ENCODE assay signal across 8 cellular contexts in genomic region chr9:79571309-79572031, GRCh38. TPM values are rescaled to one million over a fixed set of nuclear protein-coding genes. Genes with fewer than 3 reads are reported as not detected.
A peak's percentile ranks its signal among the peaks of the same experiment; 100 is the strongest.
DNase-seq lines count a peak whose midpoint lies in the region; ATAC-seq and TF ChIP-seq lines count a peak whose summit lies in the region.

Gene TLE4, plus strand, starts transcription at chr9:79571965. Its CDS starts 826 bp downstream, at chr9:79572791.

- intact Hi-C loops in spleen (cut with DNase I; ENCODE audit: low total_unique reads): loop anchor here (10.0 kb wide), 2 partner anchors 53 to 113 kb away; no protein-coding TSS in a partner anchor

- DNase-seq in AG09309 (ENCODE audit: low read depth): peak; percentile 100
- peak; percentile 99 for DNase-seq in NCI-H345 treated with DMSO at 0.1 percent for 48 hours (lab: John Stamatoyannopoulos, UW; ENCODE audit: unreplicated experiment)
- DNase-seq in activated CD4-positive, CD25-positive, alpha-beta regulatory T cell treated with anti-CD3 and anti-CD28 coated beads, Interleukin-2, amount 50 U/mL, for 72 hours: peak; percentile 97
- DNase-seq in cerebellar nuclear complex (lab: John Stamatoyannopoulos, UW): peak; percentile 100
- DNase-seq in iris pigment epithelial cell (ENCODE audit: low read depth): peak; percentile 100
- DNase-seq in spleen: peak; percentile 100

- no peaks in the 10 kb centered on the region for H3K9me3 ChIP-seq in spleen

- 0 to 1% (median 1%) methylated on average over 32 to 48 of the region's 48 CpGs for WGBS in spleen, 5 donors

- H3K4me3 ChIP-seq in AG09309 (ENCODE audit: control insufficient read depth, low read depth, low read length) (peak within 1 kb of the TSS; percentile 75), spleen (peak within 1 kb of the TSS; percentile 80 to 96 (median 86))

- ATAC-seq in GM19025 (IDR thresholded peaks at IDR 0.05; ENCODE audit: low read depth, unreplicated experiment) (peak; percentile 82), HG03342 (IDR thresholded peaks at IDR 0.05; ENCODE audit: unreplicated experiment) (peak; percentile 77)

- H3K27ac ChIP-seq in spleen: peak within 1 kb of the TSS; percentile 90 to 99 (median 98)

- H3K36me3 ChIP-seq in spleen: no peaks in the 10 kb centered on the region

- H3K4me1 ChIP-seq in spleen: peaks cover 12 to 64% (median 46%) of the 10 kb centered on the region in 6 donors

- TF ChIP-seq CTCF in AG09309 (IDR thresholded peaks at IDR 0.05; ENCODE audit: control insufficient read depth, insufficient read depth, low read depth, low read length, missing control alignments) (no peak), spleen (IDR thresholded peaks at IDR 0.05 in 8 of 11, conservative IDR thresholded peaks at IDR 0.05 in 3 of 11) (peak in 3 of 11 experiments; percentile 10 to 42 (median 20))

- peaks cover 0 to 15% (median 4%) of the 10 kb centered on the region in 7 donors for H3K27me3 ChIP-seq in spleen (replicated peaks in 1 of 7)

- TF ChIP-seq POLR2A in spleen (IDR thresholded peaks at IDR 0.05): peak; percentile 15 to 99 (median 93)

RNA-seq across cellular contexts. Expression of gene TLE4, which starts in this region (rescaled TPM):
- total RNA-seq in spleen: 10 to 100 TPM; 67.3 to 92.8 (median 76.4) TPM
- 10 to 100 TPM in 1 of 3 donors, 1 to 10 TPM in 2; 7.8 to 12.4 (median 9.0) TPM for polyA plus RNA-seq in spleen

Comparison
In these comparisons a context has a peak if more than half of its experiments do, and no peak if none do; other contexts are left out.
1. Peak in every context shown above with its lines: DNase-seq, ATAC-seq, H3K4me3 ChIP-seq and H3K27ac ChIP-seq.